Comparison of ENCODE assay signal across 13 cellular contexts in the genomic region with DNA sequence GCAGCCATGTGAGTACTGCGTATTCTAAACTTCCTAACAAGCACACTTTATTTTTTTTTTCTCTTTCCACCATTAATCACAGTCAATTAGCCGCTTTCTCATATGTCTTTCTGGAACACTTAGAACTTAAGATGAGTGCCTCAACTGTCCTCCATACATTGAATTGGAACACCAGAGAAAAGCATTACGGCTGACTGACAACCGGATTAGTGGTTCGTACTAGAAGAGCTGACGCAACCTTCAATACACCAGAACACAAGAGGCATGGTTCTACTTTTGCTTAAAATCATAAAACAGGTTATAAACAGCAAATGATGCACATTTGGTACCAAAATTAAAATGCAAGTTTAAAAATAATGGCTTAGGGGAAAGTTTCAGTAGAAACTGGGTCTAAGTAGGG. TPM values are rescaled to one million over a fixed set of nuclear protein-coding genes. Genes with fewer than 3 reads are reported as not detected.
A peak's percentile ranks its signal among the peaks of the same experiment; 100 is the strongest.
DNase-seq lines count a peak whose midpoint lies in the region; ATAC-seq and TF ChIP-seq lines count a peak whose summit lies in the region.
"Had no signal": no experiment of that assay in that cellular context is flagged by ENCODE, and none has a peak within 500 bp of the region (broad histone marks: within the 10 kb centered on the region; RNA-seq: fewer than 3 reads in every experiment).

No MANE protein-coding gene starts in this region.

- H3K4me2 ChIP-seq in neuronal stem cell (ENCODE audit: insufficient read depth, low read length, poor library complexity, severe bottlenecking) = no peak overlapping the region
- H3K4me2 ChIP-seq: BLaER1 treated with 17β-estradiol and CSF1 and Interleukin-3, amounts not matched to agents 10 nM and 100 nM had no signal

- no peak overlapping the region for H3K9ac ChIP-seq in neuronal stem cell (ENCODE audit: low read depth, low read length, poor library complexity)
- H3K9ac ChIP-seq: BLaER1 treated with 17β-estradiol and CSF1 and Interleukin-3, amounts not matched to agents 10 nM and 100 nM had no signal

- H3K14ac ChIP-seq in neuronal stem cell (ENCODE audit: low read length) = no peak overlapping the region

- TF ChIP-seq CTCF in AG04449 (IDR thresholded peaks at IDR 0.05; ENCODE audit: insufficient read depth, low read length, missing control alignments) = no peak
- TF ChIP-seq CTCF in fibroblast of mammary gland (conservative IDR thresholded peaks at IDR 0.05; ENCODE audit: control insufficient read depth, insufficient read depth, low read depth, low read length) = no peak

- H2AK5ac ChIP-seq in neuronal stem cell (ENCODE audit: low read depth, low read length) = no peak overlapping the region

- no peak overlapping the region for H3K23ac ChIP-seq in neuronal stem cell (ENCODE audit: low read depth, low read length, poor library complexity)

- no peak overlapping the region for H3K18ac ChIP-seq in neuronal stem cell (ENCODE audit: low read length)

- ATAC-seq in GM19397 (IDR thresholded peaks at IDR 0.05; ENCODE audit: unreplicated experiment) (no peak), GM21825 (IDR thresholded peaks at IDR 0.05; ENCODE audit: unreplicated experiment) (no peak)
- ATAC-seq: naive thymus-derived CD8-positive, alpha-beta T cell had no signal

- H2BK5ac ChIP-seq in neuronal stem cell (ENCODE audit: low read length) = no peak overlapping the region

- H4K8ac ChIP-seq in neuronal stem cell (ENCODE audit: low read depth, low read length) = no peak overlapping the region

- peaks cover 0 to 8% of the 10 kb centered on the region in 2 donors for H3K4me1 ChIP-seq in neuronal stem cell (ENCODE audit: control insufficient read depth in 2 of 2, insufficient read depth in 1 of 2, low read depth in 1 of 2, low read length in 2 of 2)
- H3K4me1 ChIP-seq: BLaER1 treated with 17β-estradiol and CSF1 and Interleukin-3, amounts not matched to agents 10 nM and 100 nM had no signal

- H2AFZ ChIP-seq in neuronal stem cell (ENCODE audit: low read length) = no peak overlapping the region

- POLR2A ChIA-PET in AG04449 (lab: Yijun Ruan, JAX) = no interaction called here

- CTCF ChIA-PET in AG04449 (lab: Yijun Ruan, JAX) = no interaction called here

- no peaks in the 10 kb centered on the region for H3K79me1 ChIP-seq in neuronal stem cell (ENCODE audit: low read depth, low read length)

- no peak overlapping the region for H2BK15ac ChIP-seq in neuronal stem cell (ENCODE audit: low read length)

- peak overlapping the region; percentile 90 for H3K27ac ChIP-seq in neuronal stem cell (replicated peaks; ENCODE audit: low read length)
- H3K27ac ChIP-seq: BLaER1 treated with 17β-estradiol and CSF1 and Interleukin-3, amounts not matched to agents 10 nM and 100 nM had no signal

- no peak overlapping the region for H4K91ac ChIP-seq in neuronal stem cell (ENCODE audit: low read depth, low read length, poor library complexity)

- H2BK12ac ChIP-seq in neuronal stem cell (ENCODE audit: low read length) = no peak overlapping the region

- H3K4ac ChIP-seq in neuronal stem cell (ENCODE audit: low read length) = no peak overlapping the region

- peaks cover 0 to 6% of the 10 kb centered on the region in 2 donors for H3K9me3 ChIP-seq in neuronal stem cell (replicated peaks in 1 of 2; ENCODE audit: control insufficient read depth in 2 of 2, insufficient read depth in 1 of 2, low read depth in 1 of 2, low read length in 2 of 2)

- H3K4me3 ChIP-seq in AG04449 (ENCODE audit: low read depth, low read length) = peak overlapping the region; percentile 75
- peak overlapping the region; percentile 67 for H3K4me3 ChIP-seq in fibroblast of mammary gland (ENCODE audit: control insufficient read depth, low read depth, low read length)
- peak overlapping the region in 1 of 2 donors; percentile 80 for H3K4me3 ChIP-seq in neuronal stem cell (ENCODE audit: low read length in 2 of 2)
- H3K4me3 ChIP-seq: BLaER1 treated with 17β-estradiol and CSF1 and Interleukin-3, amounts not matched to agents 10 nM and 100 nM had no signal

- WGBS in neuronal stem cell (ENCODE audit: extremely low coverage in 2 of 2, insufficient read length in 2 of 2, insufficient replicate concordance in 1 of 2), 2 donors = no CpG with 5 or more reads among the region's 6 CpGs

- no peaks in the 10 kb centered on the region for H3K27me3 ChIP-seq in neuronal stem cell (ENCODE audit: control insufficient read depth in 3 of 3, insufficient read depth in 3 of 3, low read depth in 1 of 3, low read length in 3 of 3)

- DNase-seq in AG04449 (ENCODE audit: low read depth, low spot score) = no peak
- peak; percentile 6 for DNase-seq in RPMI7951 (ENCODE audit: low read depth)
- DNase-seq in fibroblast of mammary gland (ENCODE audit: low read depth) = no peak
- DNase-seq in neuronal stem cell (ENCODE audit: low spot score) = peak; percentile 48
- no peak for DNase-seq in NCI-H1436 (lab: John Stamatoyannopoulos, UW)
- DNase-seq in activated T-cell treated with anti-CD3 and anti-CD28 coated beads, Interleukin-2, amount 50 U/mL, for 1 hour = no peak
- DNase-seq: activated CD4-positive, alpha-beta T cell treated with anti-CD3 and anti-CD28 coated beads, Interleukin-2, amount 10 ng/mL, durations not matched to agents 7 days and 5 days; activated naive CD8-positive, alpha-beta T cell treated with anti-CD3 and anti-CD28 coated beads, Interleukin-2, amount 10 ng/mL, durations not matched to agents 7 days and 5 days; naive thymus-derived CD8-positive, alpha-beta T cell; NCI-H2171 had no signal

- no peak overlapping the region for H2BK120ac ChIP-seq in neuronal stem cell (ENCODE audit: low read depth, low read length)

- no peaks in the 10 kb centered on the region for H3K36me3 ChIP-seq in neuronal stem cell (replicated peaks in 1 of 2; ENCODE audit: control insufficient read depth in 2 of 2, insufficient read depth in 2 of 2, low read length in 2 of 2)
- H3K36me3 ChIP-seq: BLaER1 treated with 17β-estradiol and CSF1 and Interleukin-3, amounts not matched to agents 10 nM and 100 nM had no signal

RNA-seq across cellular contexts. Expression of a gene that starts 3.3 kb away (rescaled TPM):
- 19.6 and 23.9 TPM in 2 replicates for total RNA-seq in RPMI7951 (2014; rRNA removed; shearing (Covaris generic))
- polyA plus RNA-seq in neuronal stem cell (2013, experiment 1 of 2) = 48.7 TPM
- polyA plus RNA-seq in neuronal stem cell (2013, experiment 2 of 2) = 50.4 TPM
- total RNA-seq: activated CD4-positive, alpha-beta T cell treated with anti-CD3 and anti-CD28 coated beads, Interleukin-2, amount 10 ng/mL, durations not matched to agents 7 days and 5 days; activated naive CD8-positive, alpha-beta T cell treated with anti-CD3 and anti-CD28 coated beads, Interleukin-2, amount 10 ng/mL, durations not matched to agents 7 days and 5 days; naive thymus-derived CD8-positive, alpha-beta T cell had no signal
- polyA plus RNA-seq: naive thymus-derived CD8-positive, alpha-beta T cell had no signal

Comparison
In these comparisons a context has a peak if more than half of its experiments do, and no peak if none do; other contexts are left out.
1. DNase-seq: peak in RPMI7951 (single experiment) and neuronal stem cell (single experiment); none in AG04449 (single experiment), fibroblast of mammary gland (single experiment), NCI-H1436 (single experiment) and activated T-cell treated with anti-CD3 and anti-CD28 coated beads, Interleukin-2, amount 50 U/mL, for 1 hour (single experiment).